In the genomic region with DNA sequence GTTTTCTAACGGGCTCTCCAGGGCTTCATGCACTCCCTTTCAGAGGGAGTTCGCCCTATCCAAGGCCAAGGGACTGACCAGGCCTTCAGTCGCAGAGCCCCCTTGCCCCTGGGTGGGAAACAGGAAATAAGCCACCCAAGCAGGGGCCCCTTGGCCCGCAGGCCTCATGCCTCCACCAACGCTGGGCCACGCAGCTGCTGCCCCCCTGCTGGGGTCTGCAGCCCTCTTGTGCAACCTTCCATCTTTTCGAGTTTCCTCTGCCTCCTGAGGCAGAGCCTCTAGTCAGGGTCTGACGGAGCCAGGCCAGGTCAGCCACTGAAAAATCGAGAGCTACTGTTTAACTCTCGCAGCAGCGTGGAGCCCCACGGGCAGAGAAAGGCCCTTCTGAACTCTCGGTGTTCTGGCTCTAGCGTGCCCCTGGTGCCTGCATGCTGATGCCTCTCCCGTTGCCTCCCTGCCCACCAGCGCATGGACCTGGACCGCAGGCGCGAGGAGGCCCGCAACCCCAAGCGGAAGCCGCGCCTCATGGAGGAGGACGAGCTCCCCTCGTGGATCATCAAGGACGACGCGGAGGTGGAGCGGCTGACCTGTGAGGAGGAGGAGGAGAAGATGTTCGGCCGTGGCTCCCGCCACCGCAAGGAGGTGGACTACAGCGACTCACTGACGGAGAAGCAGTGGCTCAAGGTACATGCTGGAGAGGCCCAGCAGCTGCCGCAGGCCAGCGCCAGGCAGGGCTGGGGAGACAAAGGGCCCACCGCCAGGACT, we compare ENCODE assay signal across 23 cellular contexts. TPM values are rescaled to one million over a fixed set of nuclear protein-coding genes. Genes with fewer than 3 reads are reported as not detected.
DNase-seq lines count a peak whose midpoint lies in the region; ATAC-seq and TF ChIP-seq lines count a peak whose summit lies in the region.
"Had no signal": no experiment of that assay in that cellular context is flagged by ENCODE, and none has a peak within 500 bp of the region (broad histone marks: within the 10 kb centered on the region; RNA-seq: fewer than 3 reads in every experiment).

No MANE protein-coding gene starts in this region.

- H3K27ac ChIP-seq in mammary epithelial cell (ENCODE audit: insufficient read depth, low read depth, low read length) (no peak overlapping the region), gastrocnemius medialis (peak overlapping the region; percentile 64 to 73 (median 72))
- H3K27ac ChIP-seq: SK-N-MC, tibial nerve, WERI-Rb-1 had no signal

- peaks cover 86% of the 10 kb centered on the region for H3K36me3 Mint-ChIP-seq in MCF 10A (ENCODE audit: insufficient read depth, unreplicated experiment)

- H3K9me3 Mint-ChIP-seq in MCF 10A (ENCODE audit: unreplicated experiment): no peaks in the 10 kb centered on the region
- H3K9me3 Mint-ChIP-seq: GM23338, neural crest cell had no signal

- intact Hi-C loops in MCF 10A (cut with micrococcal nuclease) (no loop called here), mammary epithelial cell (cut with micrococcal nuclease) (no loop called here), gastrocnemius medialis (cut with DNase I; ENCODE audit: low total_unique reads) (loop anchor here (5.0 to 10.0 kb wide), 2 partner anchors 58 to 170 kb away; no protein-coding TSS in a partner anchor), lower leg skin (cut with DNase I; ENCODE audit: low total_unique reads) (loop anchor here (5.0 kb wide), 1 partner anchor 93 kb away; no protein-coding TSS in a partner anchor)

- no peaks in the 10 kb centered on the region for H4K20me1 ChIP-seq in mammary epithelial cell (ENCODE audit: insufficient read depth, low read length)

- H3K4me1 Mint-ChIP-seq in MCF 10A (ENCODE audit: insufficient read depth, unreplicated experiment): peaks cover 22% of the 10 kb centered on the region
- H3K4me1 Mint-ChIP-seq: GM23338, neural crest cell had no signal

- CTCF ChIA-PET in MCF 10A (lab: Yijun Ruan, JAX) (interaction anchor here (0.6 to 3.2 kb wide), 18 partner anchors 8 to 170 kb away, joined by 3 to 63 read pairs (median 5); partner anchors contain the start of gene LDLR), mammary epithelial cell (lab: Charles Lee; ENCODE audit: low non-redundant PET) (interaction anchor here (0.9 kb wide), 1 partner anchor 54 kb away, joined by 3 read pairs; the partner anchor contains the start of gene LDLR)

- DNase-seq in MCF 10A (ENCODE audit: unreplicated experiment) (no peak), mammary epithelial cell (no peak), choroid plexus epithelial cell (ENCODE audit: low read depth) (peak; percentile 19), gastrocnemius medialis (no peak), GM13976 (ENCODE audit: low spot score) (no peak), NCI-H2196 (lab: John Stamatoyannopoulos, UW; ENCODE audit: unreplicated experiment) (no peak), lower leg skin (ENCODE audit: low spot score in 2 of 2) (no peak)
- DNase-seq: activated CD4-positive, alpha-beta T cell treated with anti-CD3 and anti-CD28 coated beads, Interleukin-2, amount 50 U/mL, for 4 hours; activated CD8-positive, alpha-beta memory T cell treated with anti-CD3 and anti-CD28 coated beads, Interleukin-2, amount 50 U/mL, for 4 hours; activated effector memory CD4-positive, alpha-beta T cell treated with Interleukin-2 at 50 U/mL for 16 hours; Caco-2; NCI-H345; sigmoid colon; WERI-Rb-1 had no signal

- H3K36me3 ChIP-seq in mammary epithelial cell (ENCODE audit: insufficient read depth, low read length) (peaks cover 24% of the 10 kb centered on the region), gastrocnemius medialis (peaks cover 0 to 74% of the 10 kb centered on the region in 2 donors)

- H3K27ac Mint-ChIP-seq in MCF 10A (ENCODE audit: low read depth, unreplicated experiment): peak overlapping the region; percentile 67
- H3K27ac Mint-ChIP-seq: GM23338 had no signal

- H3K4me3 Mint-ChIP-seq in MCF 10A (ENCODE audit: unreplicated experiment): no peak overlapping the region
- H3K4me3 Mint-ChIP-seq: GM23338, neural crest cell had no signal

- BruUV-seq in MCF 10A (replicated peaks; lab: Mats Ljungman, UMichigan): no TSS peak
- BruUV-seq in mammary epithelial cell (replicated peaks; lab: Mats Ljungman, UMichigan): no TSS peak

- no peak overlapping the region for H3K9ac ChIP-seq in mammary epithelial cell (ENCODE audit: insufficient read depth, low read length)

- no peak for TF ChIP-seq POLR2A in gastrocnemius medialis (IDR thresholded peaks at IDR 0.05)
- no peak for TF ChIP-seq POLR2A in lower leg skin (IDR thresholded peaks at IDR 0.05)

- TF ChIP-seq CTCF in MCF 10A (IDR thresholded peaks at IDR 0.05; ENCODE audit: unreplicated experiment) (no peak), mammary epithelial cell (conservative IDR thresholded peaks at IDR 0.05 in 1 of 2, IDR thresholded peaks at IDR 0.05 in 1 of 2; ENCODE audit: extremely low read depth in 1 of 2, insufficient read depth in 1 of 2, low read depth in 1 of 2, low read length in 2 of 2) (no peak), choroid plexus epithelial cell (conservative IDR thresholded peaks at IDR 0.05; ENCODE audit: low read depth, low read length) (no peak), gastrocnemius medialis (IDR thresholded peaks at IDR 0.05 in 4 of 5, conservative IDR thresholded peaks at IDR 0.05 in 1 of 5) (no peak), GM13976 (IDR thresholded peaks at IDR 0.05; ENCODE audit: borderline replicate concordance, control extremely low read depth, extremely low read depth, insufficient read depth, missing control alignments) (no peak), lower leg skin (IDR thresholded peaks at IDR 0.05) (no peak)

- ATAC-seq in gastrocnemius medialis: no peak
- ATAC-seq in HG03108 (IDR thresholded peaks at IDR 0.05; ENCODE audit: unreplicated experiment): no peak

- no peaks in the 10 kb centered on the region for H3K27me3 ChIP-seq in mammary epithelial cell (ENCODE audit: insufficient read depth, low read length)
- H3K27me3 ChIP-seq in gastrocnemius medialis: no peaks in the 10 kb centered on the region
- H3K27me3 ChIP-seq: BE2C, heart right ventricle, sigmoid colon, tibial nerve had no signal

- POLR2A ChIA-PET in MCF 10A (lab: Yijun Ruan, JAX): interaction anchor here (0.9 to 3.8 kb wide), 7 partner anchors 14 to 103 kb away, joined by 3 to 59 read pairs (median 5); partner anchors contain the start of gene LDLR

- H3K27me3 Mint-ChIP-seq in MCF 10A (ENCODE audit: insufficient read depth, unreplicated experiment): no peaks in the 10 kb centered on the region

- in situ Hi-C loops in mammary epithelial cell (cut with MboI; ENCODE audit: low sequenced_read_pairs in 2 of 2): loop anchor here in 1 of 2 donors (5.0 kb wide), 1 partner anchor 58 kb away; no protein-coding TSS in a partner anchor
- in situ Hi-C loops in gastrocnemius medialis (cut with MboI; ENCODE audit: low sequenced_read_pairs in 4 of 4): loop anchor here (5.0 to 25.0 kb wide), 5 partner anchors 90 to 178 kb away; no protein-coding TSS in a partner anchor
- in situ Hi-C loops in GM13976 (cut with MboI; ENCODE audit: low sequenced_read_pairs, unreplicated experiment): loop anchor here (10.0 kb wide), 1 partner anchor 90 kb away; no protein-coding TSS in a partner anchor

- H3K9me3 ChIP-seq in mammary epithelial cell (replicated peaks; ENCODE audit: insufficient read depth, low read length): no peaks in the 10 kb centered on the region
- no peaks in the 10 kb centered on the region for H3K9me3 ChIP-seq in gastrocnemius medialis
- H3K9me3 ChIP-seq: A549, BE2C, Caco-2, heart right ventricle, mucosa of descending colon, sigmoid colon, tibial nerve had no signal

- H2AFZ ChIP-seq in mammary epithelial cell (ENCODE audit: low read depth, low read length): no peak overlapping the region
- H2AFZ ChIP-seq: GM23338 had no signal

- H3K4me1 ChIP-seq in mammary epithelial cell (ENCODE audit: insufficient read depth, low read length) (peaks cover 13% of the 10 kb centered on the region), gastrocnemius medialis (peaks cover 11 to 15% of the 10 kb centered on the region in 2 donors)
- H3K4me1 ChIP-seq: Caco-2 had no signal

- peaks cover 20% of the 10 kb centered on the region for H3K79me2 ChIP-seq in mammary epithelial cell (ENCODE audit: insufficient read depth, low read length)

- WGBS in mammary epithelial cell (ENCODE audit: low coverage, missing lambda C conversion rate): 92% methylated on average over 19 of the region's 38 CpGs
- 92 to 95% methylated on average over 37 to 38 of the region's 38 CpGs for WGBS in lower leg skin, 2 donors

- no peak overlapping the region for H3K4me2 ChIP-seq in mammary epithelial cell (ENCODE audit: insufficient read depth, low read depth, low read length)
- H3K4me2 ChIP-seq: A549, GM23338 had no signal

- H3K4me3 ChIP-seq in mammary epithelial cell (replicated peaks in 1 of 3; ENCODE audit: insufficient read depth in 1 of 3, low read depth in 2 of 3, low read length in 3 of 3) (no peak overlapping the region), choroid plexus epithelial cell (ENCODE audit: low read depth, low read length) (no peak overlapping the region), gastrocnemius medialis (no peak overlapping the region), lower leg skin (ENCODE audit: low read depth, poor library complexity, severe bottlenecking) (no peak overlapping the region)
- H3K4me3 ChIP-seq: A549, GM23338, heart right ventricle, mucosa of descending colon, sigmoid colon, SK-N-MC, tibial nerve had no signal

- dilution Hi-C loops in mammary epithelial cell (cut with HindIII; ENCODE audit: low sequenced_read_pairs): no loop called here

RNA-seq across cellular contexts. Expression of gene LDLR, which starts 54.6 kb away (rescaled TPM):
- 126 and 127 TPM in 2 replicates for total RNA-seq in MCF 10A (2022)
- 100 to 1,000 TPM; 250 to 288 TPM for total RNA-seq in mammary epithelial cell
- polyA plus RNA-seq in mammary epithelial cell: 259 TPM
- polyA minus RNA-seq in mammary epithelial cell: 470 TPM
- 1 to 10 TPM; 1.2 to 6.0 (median 3.9) TPM for total RNA-seq in gastrocnemius medialis
- 10 to 100 TPM; 48.7 to 62.8 (median 58.7) TPM for total RNA-seq in lower leg skin

Comparison
In these comparisons a context has a peak if more than half of its experiments do, and no peak if none do; other contexts are left out.
1. RNA of gene LDLR, which starts 54.6 kb away (total RNA-seq): 250 to 288 TPM in mammary epithelial cell, 126 to 127 TPM in MCF 10A and 48.7 to 62.8 TPM in lower leg skin; 1.2 to 6.0 TPM in gastrocnemius medialis; every median in the first group is over 4 times any median in the second.
2. intact Hi-C loops: an anchor here in gastrocnemius medialis (5.0 to 10.0 kb wide) and lower leg skin (5.0 kb wide); none called in MCF 10A and mammary epithelial cell.